8 cellular contexts compared by ENCODE assay signal in genomic region chr13:102596147-102597028, GRCh38. TPM values are rescaled to one million over a fixed set of nuclear protein-coding genes. Genes with fewer than 3 reads are reported as not detected.
DNase-seq lines count a peak whose midpoint lies in the region; ATAC-seq and TF ChIP-seq lines count a peak whose summit lies in the region.

TSS of gene TPP2 (plus strand) at chr13:102596986. CDS start at chr13:102597039, 53 bp downstream.

- TF ChIP-seq CTCF in RWPE2 (IDR thresholded peaks at IDR 0.05; ENCODE audit: poor library complexity, severe bottlenecking) (no peak), fibroblast of mammary gland (conservative IDR thresholded peaks at IDR 0.05; ENCODE audit: control insufficient read depth, insufficient read depth, low read depth, low read length) (no peak)

- peak within 1 kb of the TSS; percentile 100 for H3K27ac Mint-ChIP-seq in activated T-helper 2 cell treated with anti-CD3 and anti-CD28 coated beads, Interferon-gamma antibody, Interleukin-2, Interleukin-4, amounts not matched to agents 10 μg/mL and 5 μg/mL and 100 μg/mL, durations not matched to agents 14 hours and 24 hours and 36 hours
- peak within 1 kb of the TSS; percentile 93 to 100 (median 100) for H3K27ac Mint-ChIP-seq in naive thymus-derived CD8-positive, alpha-beta T cell

- no peaks in the 10 kb centered on the region for H3K27me3 Mint-ChIP-seq in activated T-helper 2 cell treated with anti-CD3 and anti-CD28 coated beads, Interferon-gamma antibody, Interleukin-2, Interleukin-4, amounts not matched to agents 10 μg/mL and 5 μg/mL and 100 μg/mL, durations not matched to agents 14 hours and 24 hours and 36 hours (ENCODE audit: low read depth)
- H3K27me3 Mint-ChIP-seq in naive thymus-derived CD8-positive, alpha-beta T cell = no peaks in the 10 kb centered on the region

- H3K27me3 ChIP-seq in RWPE2 (ENCODE audit: insufficient read depth, poor library complexity, severe bottlenecking) = no peaks in the 10 kb centered on the region

- POLR2A ChIA-PET in naive thymus-derived CD8-positive, alpha-beta T cell (lab: Charles Lee) = interaction anchor here (0.6 to 10.3 kb wide), 26 partner anchors 11 to 971 kb away, joined by 3 to 302 read pairs (median 6); partner anchors contain the start of genes ERCC5 and TEX30

- peaks cover 2% of the 10 kb centered on the region for H3K36me3 ChIP-seq in RWPE2 (ENCODE audit: low read depth)

- H3K4me3 ChIP-seq in RWPE2 (ENCODE audit: severe bottlenecking) = peak within 1 kb of the TSS; percentile 66
- H3K4me3 ChIP-seq in fibroblast of mammary gland (ENCODE audit: control insufficient read depth, low read depth, low read length) = peak within 1 kb of the TSS; percentile 88

- peak within 1 kb of the TSS; percentile 77 for H3K27ac ChIP-seq in RWPE2 (ENCODE audit: poor library complexity, severe bottlenecking)

- H3K9me3 ChIP-seq in RWPE2 (ENCODE audit: severe bottlenecking) = no peaks in the 10 kb centered on the region

- peaks cover 21% of the 10 kb centered on the region for H3K36me3 Mint-ChIP-seq in activated T-helper 2 cell treated with anti-CD3 and anti-CD28 coated beads, Interferon-gamma antibody, Interleukin-2, Interleukin-4, amounts not matched to agents 10 μg/mL and 5 μg/mL and 100 μg/mL, durations not matched to agents 14 hours and 24 hours and 36 hours (ENCODE audit: low read depth)
- H3K36me3 Mint-ChIP-seq in naive thymus-derived CD8-positive, alpha-beta T cell = peaks cover 1 to 11% (median 5%) of the 10 kb centered on the region in 3 donors

- H3K4me3 Mint-ChIP-seq in activated T-helper 2 cell treated with anti-CD3 and anti-CD28 coated beads, Interferon-gamma antibody, Interleukin-2, Interleukin-4, amounts not matched to agents 10 μg/mL and 5 μg/mL and 100 μg/mL, durations not matched to agents 14 hours and 24 hours and 36 hours (ENCODE audit: low read depth) = peak within 1 kb of the TSS; percentile 97
- H3K4me3 Mint-ChIP-seq in naive thymus-derived CD8-positive, alpha-beta T cell = peak within 1 kb of the TSS; percentile 94 to 99 (median 97)

- DNase-seq in EH (ENCODE audit: low read depth) (peak; percentile 98), H4 (ENCODE audit: low spot score) (peak; percentile 96), LoVo (ENCODE audit: low spot score) (peak; percentile 96), RWPE2 (ENCODE audit: low spot score) (peak; percentile 97), fibroblast of mammary gland (ENCODE audit: low read depth) (peak; percentile 98)
- DNase-seq in activated T-helper 2 cell treated with anti-CD3 and anti-CD28 coated beads, Interferon-gamma antibody, Interleukin-2, Interleukin-4, amounts not matched to agents 10 μg/mL and 5 μg/mL and 100 μg/mL, durations not matched to agents 14 hours and 24 hours and 36 hours (ENCODE audit: low spot score) = peak; percentile 97
- DNase-seq in naive thymus-derived CD8-positive, alpha-beta T cell = peak; percentile 94 to 99 (median 97)
- DNase-seq in stimulated activated naive CD4-positive, alpha-beta T cell (lab: John Stamatoyannopoulos, UW) = peak; percentile 93 to 98 (median 96)

- no peaks in the 10 kb centered on the region for H3K9me3 Mint-ChIP-seq in activated T-helper 2 cell treated with anti-CD3 and anti-CD28 coated beads, Interferon-gamma antibody, Interleukin-2, Interleukin-4, amounts not matched to agents 10 μg/mL and 5 μg/mL and 100 μg/mL, durations not matched to agents 14 hours and 24 hours and 36 hours
- peaks cover 0 to 1% (median 0%) of the 10 kb centered on the region in 9 donors for H3K9me3 Mint-ChIP-seq in naive thymus-derived CD8-positive, alpha-beta T cell

- intact Hi-C loops in activated T-helper 2 cell treated with anti-CD3 and anti-CD28 coated beads, Interferon-gamma antibody, Interleukin-2, Interleukin-4, amounts not matched to agents 10 μg/mL and 5 μg/mL and 100 μg/mL, durations not matched to agents 14 hours and 24 hours and 36 hours (cut with micrococcal nuclease) = loop anchor here (1.0 to 5.0 kb wide), 7 partner anchors 14 to 249 kb away; partner anchors contain the start of gene TEX30

- H3K4me1 ChIP-seq in RWPE2 (ENCODE audit: insufficient read depth, poor library complexity, severe bottlenecking) = peaks cover 15% of the 10 kb centered on the region

- peaks cover 55% of the 10 kb centered on the region for H3K4me1 Mint-ChIP-seq in activated T-helper 2 cell treated with anti-CD3 and anti-CD28 coated beads, Interferon-gamma antibody, Interleukin-2, Interleukin-4, amounts not matched to agents 10 μg/mL and 5 μg/mL and 100 μg/mL, durations not matched to agents 14 hours and 24 hours and 36 hours (ENCODE audit: low read depth)
- H3K4me1 Mint-ChIP-seq in naive thymus-derived CD8-positive, alpha-beta T cell = peaks cover 40 to 72% (median 58%) of the 10 kb centered on the region in 4 donors

- ATAC-seq in RWPE2 (ENCODE audit: low read depth) = peak; percentile 83
- ATAC-seq in naive thymus-derived CD8-positive, alpha-beta T cell = peak; percentile 84 to 85

RNA-seq across cellular contexts. Expression of gene TPP2, which starts in this region (rescaled TPM):
- total RNA-seq in H4 (2014; rRNA removed; shearing (Covaris generic)) = 16.2 and 27.1 TPM in 2 replicates
- total RNA-seq in activated T-helper 2 cell treated with anti-CD3 and anti-CD28 coated beads, Interferon-gamma antibody, Interleukin-2, Interleukin-4, amounts not matched to agents 10 μg/mL and 5 μg/mL and 100 μg/mL, durations not matched to agents 14 hours and 24 hours and 36 hours = 75.5 and 76.5 TPM in 2 replicates
- total RNA-seq in naive thymus-derived CD8-positive, alpha-beta T cell = 100 to 1,000 TPM; 210 to 224 TPM
- 10 to 100 TPM; 52.3 to 64.7 (median 61.1) TPM for polyA plus RNA-seq in naive thymus-derived CD8-positive, alpha-beta T cell

Comparison
In these comparisons a context has a peak if more than half of its experiments do, and no peak if none do; other contexts are left out.
1. Peak in every context shown above with its lines: DNase-seq, ATAC-seq, H3K4me3 ChIP-seq and H3K27ac ChIP-seq.